In genomic region chr7:136687693-136688322, GRCh38 we compare ENCODE assay signal across 8 cellular contexts.
DNase-seq lines count a peak whose midpoint lies in the region; ATAC-seq, FAIRE-seq and TF ChIP-seq lines count a peak whose summit lies in the region.

No MANE protein-coding gene starts in this region.

- H3K4me2 ChIP-seq in H1 (ENCODE audit: insufficient read depth in 1 of 2, low read depth in 2 of 2, low read length in 2 of 2): no peak overlapping the region
- H3K4me2 ChIP-seq in smooth muscle cell: no peak overlapping the region

- TF ChIP-seq EP300 in H1 (IDR thresholded peaks at IDR 0.05; ENCODE audit: borderline replicate concordance in 1 of 2, low read depth in 2 of 2, low read length in 2 of 2) (no peak), suprapubic skin (IDR thresholded peaks at IDR 0.05) (no peak)

- H3K9me3 ChIP-seq in H1 (ENCODE audit: insufficient read depth in 2 of 2, low read depth in 1 of 2, low read length in 1 of 2) (no peaks in the 10 kb centered on the region), smooth muscle cell (replicated peaks; ENCODE audit: low read depth) (no peaks in the 10 kb centered on the region), suprapubic skin (no peaks in the 10 kb centered on the region)

- H2BK15ac ChIP-seq in H1 (ENCODE audit: low read length): no peak overlapping the region

- H3K18ac ChIP-seq in H1 (ENCODE audit: extremely low read depth, low read length): no peak overlapping the region

- H3K79me2 ChIP-seq in H1 (ENCODE audit: control insufficient read depth in 1 of 2, insufficient read depth in 2 of 2, low read length in 2 of 2): no peaks in the 10 kb centered on the region
- H3K79me2 ChIP-seq in smooth muscle cell (ENCODE audit: low read depth): no peaks in the 10 kb centered on the region

- no peak overlapping the region for H3K9ac ChIP-seq in H1 (replicated peaks in 1 of 4; ENCODE audit: extremely low read depth in 1 of 4, low read depth in 3 of 4, low read length in 3 of 4)
- H3K9ac ChIP-seq in smooth muscle cell (ENCODE audit: low read depth): no peak overlapping the region

- H3K56ac ChIP-seq in H1 (replicated peaks; ENCODE audit: insufficient read length, low read depth, low read length): no peak overlapping the region

- H2BK5ac ChIP-seq in H1 (ENCODE audit: low read depth, low read length): no peak overlapping the region

- TF ChIP-seq CTCF in CD14-positive monocyte (IDR thresholded peaks at IDR 0.05) (peak; percentile 55), H1 (IDR thresholded peaks at IDR 0.05; ENCODE audit: control extremely low read depth in 1 of 3, insufficient read depth in 1 of 3, low read depth in 1 of 3, low read length in 3 of 3) (peak in 2 of 3 experiments; percentile 44 to 57; a peak in 2 of 4 replicates), smooth muscle cell (IDR thresholded peaks at IDR 0.05; ENCODE audit: borderline replicate concordance, insufficient read depth, poor library complexity, severe bottlenecking) (peak; percentile 68), suprapubic skin (IDR thresholded peaks at IDR 0.05) (peak in 1 of 2 donors; percentile 14)

- H3K27me3 ChIP-seq in H1 (replicated peaks in 1 of 4; ENCODE audit: control insufficient read depth in 3 of 4, extremely low read depth in 1 of 4, insufficient read depth in 3 of 4, low read length in 3 of 4) (peaks cover 0 to 1% (median 0%) of the 10 kb centered on the region in 4 experiments; a peak in 1 of 7 replicates), smooth muscle cell (ENCODE audit: low read depth) (no peaks in the 10 kb centered on the region), suprapubic skin (no peaks in the 10 kb centered on the region)

- no peak overlapping the region for H3K4me3 ChIP-seq in H1 (ENCODE audit: extremely low read depth in 1 of 4, insufficient read depth in 2 of 4, low read depth in 3 of 4, low read length in 4 of 4)
- no peak overlapping the region for H3K4me3 ChIP-seq in smooth muscle cell
- H3K4me3 ChIP-seq in suprapubic skin: no peak overlapping the region

- no peak overlapping the region for H4K5ac ChIP-seq in H1 (ENCODE audit: insufficient read length, low read depth, low read length)

- no peak overlapping the region for H2BK20ac ChIP-seq in H1 (ENCODE audit: low read length)

- H3K27me3 Mint-ChIP-seq in CD14-positive monocyte (ENCODE audit: low read depth in 3 of 3): peaks cover 0 to 2% (median 0%) of the 10 kb centered on the region in 3 donors

- intact Hi-C loops in CD14-positive monocyte (cut with micrococcal nuclease): no loop called here

- no peaks in the 10 kb centered on the region for H3K23me2 ChIP-seq in H1 (ENCODE audit: low read depth, low read length)

- H3K27ac ChIP-seq in H1 (ENCODE audit: low read depth, low read length) (no peak overlapping the region), smooth muscle cell (ENCODE audit: low read depth) (no peak overlapping the region), suprapubic skin (no peak overlapping the region)

- no peaks in the 10 kb centered on the region for H3K4me1 Mint-ChIP-seq in CD14-positive monocyte

- H4K8ac ChIP-seq in H1 (ENCODE audit: extremely low read depth, insufficient read depth, low read length): no peak overlapping the region

- H3K9me3 Mint-ChIP-seq in CD14-positive monocyte: no peaks in the 10 kb centered on the region

- H2BK12ac ChIP-seq in H1 (ENCODE audit: low read depth, low read length): no peak overlapping the region

- CTCF ChIA-PET in H1 (lab: Charles Lee; ENCODE audit: partially characterized antibody): interaction anchor here (0.7 to 3.2 kb wide), 25 partner anchors 8 to 721 kb away, joined by 3 to 14 read pairs (median 3); no protein-coding TSS in a partner anchor

- no peak overlapping the region for H2AK5ac ChIP-seq in H1 (ENCODE audit: low read depth, low read length)

- H3K14ac ChIP-seq in H1 (ENCODE audit: insufficient read length): no peak overlapping the region

- no peaks in the 10 kb centered on the region for H3K79me1 ChIP-seq in H1 (ENCODE audit: low read depth, low read length)

- no peak for DNase-seq in CD14-positive monocyte (ENCODE audit: low spot score)
- DNase-seq in NCI-H526 (lab: John Stamatoyannopoulos, UW): peak; percentile 6 to 72
- no peak for DNase-seq in H1 (ENCODE audit: low read depth in 1 of 2, low spot score in 2 of 2)
- no peak for DNase-seq in smooth muscle cell (lab: John Stamatoyannopoulos, UW; ENCODE audit: unreplicated experiment)
- no peak for DNase-seq in Ammon's horn (ENCODE audit: low spot score)
- no peak for DNase-seq in suprapubic skin (ENCODE audit: low spot score in 2 of 2)

- H3K4me3 Mint-ChIP-seq in CD14-positive monocyte: no peak overlapping the region

- no peak overlapping the region for H3K27ac Mint-ChIP-seq in CD14-positive monocyte

- H3K4me1 ChIP-seq in H1 (replicated peaks in 1 of 4; ENCODE audit: control insufficient read depth in 3 of 4, insufficient read depth in 4 of 4, low read length in 3 of 4): no peaks in the 10 kb centered on the region
- no peaks in the 10 kb centered on the region for H3K4me1 ChIP-seq in smooth muscle cell (ENCODE audit: low read depth)
- H3K4me1 ChIP-seq in suprapubic skin: no peaks in the 10 kb centered on the region

- FAIRE-seq in H1 (lab: Jason Lieb, UNC): peak; percentile 42

- TF ChIP-seq POLR2A in H1 (IDR thresholded peaks at IDR 0.05; ENCODE audit: control extremely low read depth in 1 of 2, low read depth in 2 of 2, low read length in 2 of 2) (no peak), suprapubic skin (IDR thresholded peaks at IDR 0.05) (no peak)

- H2AFZ ChIP-seq in H1 (ENCODE audit: low read length) (no peak overlapping the region), smooth muscle cell (ENCODE audit: low read depth) (no peak overlapping the region)

- no peak overlapping the region for H2BK120ac ChIP-seq in H1 (replicated peaks; ENCODE audit: low read depth, low read length)

- peak; percentile 59 to 69 for TF ChIP-seq RAD21 in H1 (IDR thresholded peaks at IDR 0.05 in 1 of 2, conservative IDR thresholded peaks at IDR 0.05 in 1 of 2; ENCODE audit: low read depth in 2 of 2, low read length in 2 of 2)

- no peaks in the 10 kb centered on the region for H3F3A ChIP-seq in smooth muscle cell (ENCODE audit: low read depth)

- WGBS in H1 (ENCODE audit: extremely low coverage in 1 of 2, insufficient coverage in 1 of 2, insufficient read length in 1 of 2, insufficient replicate concordance in 2 of 2, low coverage in 1 of 2, low lambda C conversion rate in 2 of 2, missing lambda C conversion rate in 1 of 2), 2 experiments: 90% methylated on average over 2 of the region's 2 CpGs; no CpG with 5 or more reads in 1 of the 2 experiments
- 88% methylated on average over 2 of the region's 2 CpGs for WGBS in smooth muscle cell (ENCODE audit: low lambda C conversion rate)
- WGBS in suprapubic skin: 59% methylated on average over 2 of the region's 2 CpGs

- H3K36me3 ChIP-seq in H1 (ENCODE audit: control insufficient read depth in 2 of 4, insufficient read depth in 4 of 4, low read length in 3 of 4) (no peaks in the 10 kb centered on the region), smooth muscle cell (ENCODE audit: low read depth) (no peaks in the 10 kb centered on the region), suprapubic skin (no peaks in the 10 kb centered on the region)

- H3K4ac ChIP-seq in H1 (replicated peaks; ENCODE audit: insufficient read length, low read depth, low read length): no peak overlapping the region

- H3K36me3 Mint-ChIP-seq in CD14-positive monocyte: no peaks in the 10 kb centered on the region

- H3K23ac ChIP-seq in H1 (ENCODE audit: insufficient read length): no peak overlapping the region

- H4K91ac ChIP-seq in H1 (replicated peaks; ENCODE audit: insufficient read length, low read length): no peak overlapping the region

- POLR2A ChIA-PET in H1 (lab: Charles Lee; ENCODE audit: partially characterized antibody): no interaction called here

- ATAC-seq in GM18907 (IDR thresholded peaks at IDR 0.05; ENCODE audit: unreplicated experiment): peak; percentile 62
- no peak for ATAC-seq in GM18870 (IDR thresholded peaks at IDR 0.05; ENCODE audit: unreplicated experiment)

- H4K20me1 ChIP-seq in H1 (replicated peaks in 1 of 2; ENCODE audit: control insufficient read depth in 1 of 2, insufficient read depth in 2 of 2, low read length in 2 of 2) (no peaks in the 10 kb centered on the region), smooth muscle cell (ENCODE audit: low read depth) (no peaks in the 10 kb centered on the region)

TF ChIP-seq in H1, 55 proteins besides CTCF, POLR2A, EP300 and RAD21:
- TF ChIP-seq USF2 (IDR thresholded peaks at IDR 0.05; ENCODE audit: low read length) (no peak), KDM4A (IDR thresholded peaks at IDR 0.05; ENCODE audit: low read depth, low read length, severe bottlenecking) (no peak), MAFK (IDR thresholded peaks at IDR 0.05; ENCODE audit: low read depth, low read length) (no peak), YY1 (IDR thresholded peaks at IDR 0.05; ENCODE audit: low read depth, low read length) (no peak), ASH2L (IDR thresholded peaks at IDR 0.05; ENCODE audit: low read length) (no peak), TEAD4 (IDR thresholded peaks at IDR 0.05; ENCODE audit: low read depth, low read length) (no peak), FOSL1 (IDR thresholded peaks at IDR 0.05; ENCODE audit: insufficient read depth, low read depth, low read length) (no peak), SRF (IDR thresholded peaks at IDR 0.05; ENCODE audit: low read depth, low read length) (no peak), SP1 (IDR thresholded peaks at IDR 0.05; ENCODE audit: low read depth, low read length) (no peak), HDAC2 (IDR thresholded peaks at IDR 0.05; ENCODE audit: borderline replicate concordance in 1 of 2, low read depth in 2 of 2, low read length in 2 of 2) (no peak), JUN (IDR thresholded peaks at IDR 0.05; ENCODE audit: low read depth, low read length) (no peak), CHD2 (IDR thresholded peaks at IDR 0.05; ENCODE audit: low read length) (no peak), CBX8 (IDR thresholded peaks at IDR 0.05; ENCODE audit: borderline replicate concordance, low read depth, low read length) (no peak), PHF8 (conservative IDR thresholded peaks at IDR 0.05; ENCODE audit: low read depth, low read length) (no peak), ATF3 (IDR thresholded peaks at IDR 0.05; ENCODE audit: insufficient read depth, low read depth, low read length) (no peak), POU5F1 (IDR thresholded peaks at IDR 0.05; ENCODE audit: low read depth, low read length) (no peak)

Comparison
In these comparisons a context has a peak if more than half of its experiments do, and no peak if none do; other contexts are left out.
1. DNase-seq: peak in NCI-H526 (2 of 2); none in CD14-positive monocyte (single experiment), H1 (0 of 2), smooth muscle cell (single experiment), Ammon's horn (single experiment) and suprapubic skin (0 of 2).